In the genomic region with DNA sequence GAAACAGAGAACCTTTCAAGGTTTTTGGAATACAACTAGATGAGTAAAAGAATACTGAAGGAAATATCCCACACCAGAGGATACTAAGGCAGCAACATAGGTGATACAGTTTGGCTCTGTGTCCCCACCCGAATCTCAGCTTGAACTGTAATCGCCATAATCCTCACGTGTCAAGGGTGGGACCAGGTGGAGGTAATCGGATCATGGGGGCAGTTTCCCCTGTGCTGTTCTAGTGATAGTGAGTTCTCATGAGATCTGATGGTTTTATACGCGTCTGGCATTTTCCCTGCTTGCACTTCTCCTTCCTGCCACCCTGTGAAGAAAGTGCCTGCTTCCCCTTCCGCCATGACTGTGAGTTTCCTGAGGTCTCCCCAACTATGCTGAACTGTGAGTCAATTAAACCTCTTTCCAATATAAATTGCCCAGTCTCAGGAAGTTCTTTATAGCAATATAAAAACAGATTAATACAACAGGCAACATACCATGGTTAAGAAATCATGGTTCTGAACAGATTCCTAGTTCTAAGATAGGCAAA, we compare ENCODE assay signal across 17 cellular contexts.
DNase-seq lines count a peak whose midpoint lies in the region; ATAC-seq and TF ChIP-seq lines count a peak whose summit lies in the region.
"Had no signal": no experiment of that assay in that cellular context is flagged by ENCODE, and none has a peak within 500 bp of the region (broad histone marks: within the 10 kb centered on the region; RNA-seq: fewer than 3 reads in every experiment).

No MANE protein-coding gene starts in this region.

- DNase-seq in GM23338 (ENCODE audit: low spot score) = no peak
- peak; percentile 81 for DNase-seq in NCI-H82 (lab: John Stamatoyannopoulos, UW)
- DNase-seq in pons (ENCODE audit: low spot score) = peak; percentile 56
- no peak for DNase-seq in GM13977 (ENCODE audit: low spot score)
- no peak for DNase-seq in NK-92 treated with Interleukin-12 subunit alpha and Interleukin-12 subunit beta, amount 100 ng/mL, for 24 hours (lab: John Stamatoyannopoulos, UW)
- DNase-seq: Calu3; CD4-positive, alpha-beta memory T cell; DMS53; NCI-H1105 treated with DMSO at 0.1 percent for 48 hours; NCI-H187 treated with DMSO at 0.1 percent for 48 hours; NCI-H345; NCI-H526; T-cell had no signal

- no peaks in the 10 kb centered on the region for H3K4me1 ChIP-seq in GM23338 (ENCODE audit: insufficient read depth)

- H3K4me3 ChIP-seq in GM23338 = no peak overlapping the region

- H2AFZ ChIP-seq in GM23338 = no peak overlapping the region

- no peaks in the 10 kb centered on the region for H3F3A ChIP-seq in GM23338 (replicated peaks; ENCODE audit: low read depth)

- H3K4me2 ChIP-seq in GM23338 = no peak overlapping the region

- no peaks in the 10 kb centered on the region for H3K4me1 Mint-ChIP-seq in GM23338
- H3K4me1 Mint-ChIP-seq in dendritic cell treated with granulocyte-macrophage colony-stimulating factor and Interleukin-4, amounts not matched to agents 40 ng/mL and 50 ng/mL, for 4 days (ENCODE audit: low read depth) = peaks cover 20% of the 10 kb centered on the region
- H3K4me1 Mint-ChIP-seq: T-cell had no signal

- H3K79me2 ChIP-seq in GM23338 (replicated peaks; ENCODE audit: insufficient read depth) = no peaks in the 10 kb centered on the region

- no peak for ATAC-seq in GM23338
- no peak for ATAC-seq in GM19023 (IDR thresholded peaks at IDR 0.05; ENCODE audit: unreplicated experiment)
- ATAC-seq: Panc1, T-cell had no signal

- no peak for TF ChIP-seq CTCF in GM23338 (conservative IDR thresholded peaks at IDR 0.05; ENCODE audit: low read depth in 2 of 2)
- TF ChIP-seq CTCF in GM13977 (IDR thresholded peaks at IDR 0.05; ENCODE audit: extremely low read depth, insufficient read depth, missing control alignments) = no peak

- no peaks in the 10 kb centered on the region; the same call in 1 of the 2 replicates for H4K20me1 ChIP-seq in GM23338 (replicated peaks; ENCODE audit: insufficient read depth)

- no peak overlapping the region for H3K27ac ChIP-seq in GM23338 (ENCODE audit: low read depth)

- peaks cover 5% of the 10 kb centered on the region; the same call in 1 of the 3 replicates for H3K36me3 Mint-ChIP-seq in GM23338 (ENCODE audit: low read depth)
- H3K36me3 Mint-ChIP-seq in dendritic cell treated with granulocyte-macrophage colony-stimulating factor and Interleukin-4, amounts not matched to agents 40 ng/mL and 50 ng/mL, for 4 days (ENCODE audit: low read depth) = peaks cover 70% of the 10 kb centered on the region

- no peaks in the 10 kb centered on the region for H3K9me2 ChIP-seq in GM23338 (ENCODE audit: insufficient read depth)

- in situ Hi-C loops in GM13977 (cut with MboI; ENCODE audit: low pct_unique_long_range_greater_than_20kb, low sequenced_read_pairs, unreplicated experiment) = no loop called here

- H3K27me3 ChIP-seq in GM23338 (ENCODE audit: insufficient read depth) = no peaks in the 10 kb centered on the region

- peak overlapping the region; percentile 3; the same call in 1 of the 2 replicates for H3K27ac Mint-ChIP-seq in GM23338
- H3K27ac Mint-ChIP-seq in dendritic cell treated with granulocyte-macrophage colony-stimulating factor and Interleukin-4, amounts not matched to agents 40 ng/mL and 50 ng/mL, for 4 days = peak overlapping the region; percentile 64
- H3K27ac Mint-ChIP-seq: B cell, T-cell had no signal

- peaks cover 4% of the 10 kb centered on the region for H3K27me3 Mint-ChIP-seq in GM23338 (ENCODE audit: insufficient read depth, low read depth, poor library complexity)
- no peaks in the 10 kb centered on the region for H3K27me3 Mint-ChIP-seq in dendritic cell treated with granulocyte-macrophage colony-stimulating factor and Interleukin-4, amounts not matched to agents 40 ng/mL and 50 ng/mL, for 4 days
- H3K27me3 Mint-ChIP-seq: B cell; CD4-positive, alpha-beta memory T cell; T-cell had no signal

- intact Hi-C loops in dendritic cell treated with granulocyte-macrophage colony-stimulating factor and Interleukin-4, amounts not matched to agents 40 ng/mL and 50 ng/mL, for 4 days (cut with micrococcal nuclease) = no loop called here

- no peak overlapping the region for H3K4me3 Mint-ChIP-seq in GM23338
- no peak overlapping the region for H3K4me3 Mint-ChIP-seq in dendritic cell treated with granulocyte-macrophage colony-stimulating factor and Interleukin-4, amounts not matched to agents 40 ng/mL and 50 ng/mL, for 4 days
- H3K4me3 Mint-ChIP-seq: B cell; CD4-positive, alpha-beta memory T cell; T-cell had no signal

- no peaks in the 10 kb centered on the region; the same call in 2 of the 3 replicates for H3K9me3 Mint-ChIP-seq in GM23338
- no peaks in the 10 kb centered on the region for H3K9me3 Mint-ChIP-seq in dendritic cell treated with granulocyte-macrophage colony-stimulating factor and Interleukin-4, amounts not matched to agents 40 ng/mL and 50 ng/mL, for 4 days

- H3K36me3 ChIP-seq in GM23338 (ENCODE audit: insufficient read depth) = no peaks in the 10 kb centered on the region

TF ChIP-seq in GM23338, 12 proteins besides CTCF, POLR2A, EP300 and RAD21:
- TF ChIP-seq ETS1 (IDR thresholded peaks at IDR 0.05) (no peak), EZH2phosphoT487 (IDR thresholded peaks at IDR 0.05; ENCODE audit: unreplicated experiment) (no peak), EZH2 (IDR thresholded peaks at IDR 0.05; ENCODE audit: low read depth, unreplicated experiment) (no peak), STAT1 (IDR thresholded peaks at IDR 0.05; ENCODE audit: unreplicated experiment) (no peak)
- TF ChIP-seq, protein P1, sequence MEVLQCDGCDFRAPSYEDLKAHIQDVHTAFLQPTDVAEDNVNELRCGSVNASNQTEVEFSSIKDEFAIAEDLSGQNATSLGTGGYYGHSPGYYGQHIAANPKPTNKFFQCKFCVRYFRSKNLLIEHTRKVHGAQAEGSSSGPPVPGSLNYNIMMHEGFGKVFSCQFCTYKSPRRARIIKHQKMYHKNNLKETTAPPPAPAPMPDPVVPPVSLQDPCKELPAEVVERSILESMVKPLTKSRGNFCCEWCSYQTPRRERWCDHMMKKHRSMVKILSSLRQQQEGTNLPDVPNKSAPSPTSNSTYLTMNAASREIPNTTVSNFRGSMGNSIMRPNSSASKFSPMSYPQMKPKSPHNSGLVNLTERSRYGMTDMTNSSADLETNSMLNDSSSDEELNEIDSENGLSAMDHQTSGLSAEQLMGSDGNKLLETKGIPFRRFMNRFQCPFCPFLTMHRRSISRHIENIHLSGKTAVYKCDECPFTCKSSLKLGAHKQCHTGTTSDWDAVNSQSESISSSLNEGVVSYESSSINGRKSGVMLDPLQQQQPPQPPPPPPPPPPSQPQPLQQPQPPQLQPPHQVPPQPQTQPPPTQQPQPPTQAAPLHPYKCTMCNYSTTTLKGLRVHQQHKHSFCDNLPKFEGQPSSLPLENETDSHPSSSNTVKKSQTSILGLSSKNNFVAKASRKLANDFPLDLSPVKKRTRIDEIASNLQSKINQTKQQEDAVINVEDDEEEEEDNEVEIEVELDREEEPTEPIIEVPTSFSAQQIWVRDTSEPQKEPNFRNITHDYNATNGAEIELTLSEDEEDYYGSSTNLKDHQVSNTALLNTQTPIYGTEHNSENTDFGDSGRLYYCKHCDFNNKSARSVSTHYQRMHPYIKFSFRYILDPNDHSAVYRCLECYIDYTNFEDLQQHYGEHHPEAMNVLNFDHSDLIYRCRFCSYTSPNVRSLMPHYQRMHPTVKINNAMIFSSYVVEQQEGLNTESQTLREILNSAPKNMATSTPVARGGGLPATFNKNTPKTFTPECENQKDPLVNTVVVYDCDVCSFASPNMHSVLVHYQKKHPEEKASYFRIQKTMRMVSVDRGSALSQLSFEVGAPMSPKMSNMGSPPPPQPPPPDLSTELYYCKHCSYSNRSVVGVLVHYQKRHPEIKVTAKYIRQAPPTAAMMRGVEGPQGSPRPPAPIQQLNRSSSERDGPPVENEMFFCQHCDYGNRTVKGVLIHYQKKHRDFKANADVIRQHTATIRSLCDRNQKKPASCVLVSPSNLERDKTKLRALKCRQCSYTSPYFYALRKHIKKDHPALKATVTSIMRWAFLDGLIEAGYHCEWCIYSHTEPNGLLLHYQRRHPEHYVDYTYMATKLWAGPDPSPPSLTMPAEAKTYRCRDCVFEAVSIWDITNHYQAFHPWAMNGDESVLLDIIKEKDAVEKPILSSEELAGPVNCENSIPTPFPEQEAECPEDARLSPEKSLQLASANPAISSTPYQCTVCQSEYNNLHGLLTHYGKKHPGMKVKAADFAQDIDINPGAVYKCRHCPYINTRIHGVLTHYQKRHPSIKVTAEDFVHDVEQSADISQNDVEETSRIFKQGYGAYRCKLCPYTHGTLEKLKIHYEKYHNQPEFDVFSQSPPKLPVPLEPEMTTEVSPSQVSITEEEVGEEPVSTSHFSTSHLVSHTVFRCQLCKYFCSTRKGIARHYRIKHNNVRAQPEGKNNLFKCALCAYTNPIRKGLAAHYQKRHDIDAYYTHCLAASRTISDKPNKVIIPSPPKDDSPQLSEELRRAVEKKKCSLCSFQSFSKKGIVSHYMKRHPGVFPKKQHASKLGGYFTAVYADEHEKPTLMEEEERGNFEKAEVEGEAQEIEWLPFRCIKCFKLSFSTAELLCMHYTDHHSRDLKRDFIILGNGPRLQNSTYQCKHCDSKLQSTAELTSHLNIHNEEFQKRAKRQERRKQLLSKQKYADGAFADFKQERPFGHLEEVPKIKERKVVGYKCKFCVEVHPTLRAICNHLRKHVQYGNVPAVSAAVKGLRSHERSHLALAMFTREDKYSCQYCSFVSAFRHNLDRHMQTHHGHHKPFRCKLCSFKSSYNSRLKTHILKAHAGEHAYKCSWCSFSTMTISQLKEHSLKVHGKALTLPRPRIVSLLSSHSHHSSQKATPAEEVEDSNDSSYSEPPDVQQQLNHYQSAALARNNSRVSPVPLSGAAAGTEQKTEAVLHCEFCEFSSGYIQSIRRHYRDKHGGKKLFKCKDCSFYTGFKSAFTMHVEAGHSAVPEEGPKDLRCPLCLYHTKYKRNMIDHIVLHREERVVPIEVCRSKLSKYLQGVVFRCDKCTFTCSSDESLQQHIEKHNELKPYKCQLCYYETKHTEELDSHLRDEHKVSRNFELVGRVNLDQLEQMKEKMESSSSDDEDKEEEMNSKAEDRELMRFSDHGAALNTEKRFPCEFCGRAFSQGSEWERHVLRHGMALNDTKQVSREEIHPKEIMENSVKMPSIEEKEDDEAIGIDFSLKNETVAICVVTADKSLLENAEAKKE (CRISPR knock-in tag; IDR thresholded peaks at IDR 0.05) = no peak

Comparison
In these comparisons a context has a peak if more than half of its experiments do, and no peak if none do; other contexts are left out.
1. DNase-seq: peak in NCI-H82 (single experiment) and pons (single experiment); none in GM23338 (single experiment), GM13977 (single experiment) and NK-92 treated with Interleukin-12 subunit alpha and Interleukin-12 subunit beta, amount 100 ng/mL, for 24 hours (single experiment).